ENCODE assay signal across 8 cellular contexts in genomic region chr19:3573162-3573857, GRCh38. TPM values are rescaled to one million over a fixed set of nuclear protein-coding genes. Genes with fewer than 3 reads are reported as not detected.
DNase-seq lines count a peak whose midpoint lies in the region; TF ChIP-seq lines count a peak whose summit lies in the region.

No MANE protein-coding gene starts in this region.

- no peaks in the 10 kb centered on the region for H3K9me2 ChIP-seq in GM23248 (ENCODE audit: insufficient read depth)

- no peaks in the 10 kb centered on the region; the same call in 1 of the 2 replicates for H3K79me2 ChIP-seq in GM23248 (ENCODE audit: insufficient read depth)

- H4K20me1 ChIP-seq in GM23248 (ENCODE audit: insufficient read depth): no peaks in the 10 kb centered on the region

- peak overlapping the region; percentile 90 for H3K9ac ChIP-seq in GM23248

- peak overlapping the region; percentile 63 for H2AFZ ChIP-seq in GM23248

- peak overlapping the region in 1 of 2 donors; percentile 68 for H3K4me3 ChIP-seq in CD4-positive, alpha-beta memory T cell (ENCODE audit: low read length in 2 of 2)
- H3K4me3 ChIP-seq in GM23248: peak overlapping the region; percentile 89
- H3K4me3 ChIP-seq in Peyer's patch: peak overlapping the region; percentile 62 to 93 (median 74)

- TF ChIP-seq CTCF in Peyer's patch (IDR thresholded peaks at IDR 0.05): no peak
- TF ChIP-seq CTCF in neural crest cell (conservative IDR thresholded peaks at IDR 0.05): no peak

- intact Hi-C loops in CD4-positive, alpha-beta memory T cell (cut with micrococcal nuclease): loop anchor here (5.0 to 10.0 kb wide), 3 partner anchors 66 to 491 kb away; partner anchors contain the start of genes FZR1 and ZBTB7A

- peak overlapping the region; percentile 64 for H3K27ac ChIP-seq in CD4-positive, alpha-beta memory T cell (ENCODE audit: low read depth, low read length)
- H3K27ac ChIP-seq in GM23248: peak overlapping the region; percentile 57
- peak overlapping the region; percentile 75 to 91 (median 84) for H3K27ac ChIP-seq in Peyer's patch

- no peak for DNase-seq in CD4-positive, alpha-beta memory T cell
- DNase-seq in GM23248: peak; percentile 66
- no peak for DNase-seq in Peyer's patch
- DNase-seq in epidermal melanocyte (ENCODE audit: insufficient read length, low spot score): peak; percentile 7
- no peak for DNase-seq in neural crest cell (ENCODE audit: low read depth, low spot score)
- DNase-seq in GM19238 (ENCODE audit: insufficient read length, low spot score): no peak
- no peak for DNase-seq in SKM-1 treated with dmso at 0.1 percent for 144 hours (lab: John Stamatoyannopoulos, UW; ENCODE audit: unreplicated experiment)
- no peak for DNase-seq in NCI-H526 treated with DMSO at 0.1 percent for 48 hours (lab: John Stamatoyannopoulos, UW)

- peaks cover 5 to 23% (median 17%) of the 10 kb centered on the region in 4 donors for H3K4me1 Mint-ChIP-seq in CD4-positive, alpha-beta memory T cell
- peaks cover 41% of the 10 kb centered on the region for H3K4me1 Mint-ChIP-seq in neural crest cell

- H3K36me3 Mint-ChIP-seq in CD4-positive, alpha-beta memory T cell: peaks cover 8 to 11% of the 10 kb centered on the region in 2 donors
- peaks cover 10% of the 10 kb centered on the region for H3K36me3 Mint-ChIP-seq in neural crest cell (ENCODE audit: low read depth)

- peak overlapping the region in 3 of 7 donors; percentile 53 to 84 (median 76) for H3K27ac Mint-ChIP-seq in CD4-positive, alpha-beta memory T cell
- H3K27ac Mint-ChIP-seq in neural crest cell (ENCODE audit: unreplicated experiment): no peak overlapping the region

- H3K4me3 Mint-ChIP-seq in CD4-positive, alpha-beta memory T cell: peak overlapping the region; percentile 72 to 83 (median 76)
- peak overlapping the region; percentile 89 for H3K4me3 Mint-ChIP-seq in neural crest cell

- no peaks in the 10 kb centered on the region for H3K36me3 ChIP-seq in CD4-positive, alpha-beta memory T cell (ENCODE audit: insufficient read depth, low read length)
- no peaks in the 10 kb centered on the region for H3K36me3 ChIP-seq in GM23248 (ENCODE audit: low read depth)
- H3K36me3 ChIP-seq in Peyer's patch: peaks cover 0 to 5% (median 0%) of the 10 kb centered on the region in 3 donors

- CTCF ChIA-PET in CD4-positive, alpha-beta memory T cell (lab: Charles Lee; ENCODE audit: partially characterized antibody): interaction anchor here (2.2 kb wide), 1 partner anchor 12 kb away, joined by 10 read pairs; the partner anchor contains the start of gene GIPC3

- H3K4me1 ChIP-seq in CD4-positive, alpha-beta memory T cell (ENCODE audit: insufficient read depth, low read length): peaks cover 15% of the 10 kb centered on the region
- H3K4me1 ChIP-seq in GM23248 (ENCODE audit: insufficient read depth): peaks cover 7% of the 10 kb centered on the region; the same call in 1 of the 2 replicates
- H3K4me1 ChIP-seq in Peyer's patch: peaks cover 0 to 45% (median 8%) of the 10 kb centered on the region in 4 donors

- TF ChIP-seq POLR2A in Peyer's patch (IDR thresholded peaks at IDR 0.05): no peak

- peaks cover 11% of the 10 kb centered on the region for H3F3A ChIP-seq in GM23248 (ENCODE audit: insufficient read depth)

- POLR2A ChIA-PET in CD4-positive, alpha-beta memory T cell (lab: Charles Lee; ENCODE audit: partially characterized antibody): interaction anchor here (1.1 to 5.8 kb wide), 3 partner anchors 16 to 26 kb away, joined by 3 to 54 read pairs (median 6); partner anchors contain the start of gene MFSD12

- H3K4me2 ChIP-seq in GM23248 (ENCODE audit: unreplicated experiment): peak overlapping the region; percentile 89

- in situ Hi-C loops in GM23248 (cut with MboI): no loop called here

- no peaks in the 10 kb centered on the region for H3K9me3 ChIP-seq in CD4-positive, alpha-beta memory T cell (ENCODE audit: control insufficient read depth in 1 of 2, low read length in 2 of 2)
- H3K9me3 ChIP-seq in GM23248 (ENCODE audit: low read depth): no peaks in the 10 kb centered on the region
- H3K9me3 ChIP-seq in Peyer's patch: no peaks in the 10 kb centered on the region

- H3K9me3 Mint-ChIP-seq in CD4-positive, alpha-beta memory T cell: no peaks in the 10 kb centered on the region
- H3K9me3 Mint-ChIP-seq in neural crest cell: no peaks in the 10 kb centered on the region

- no peaks in the 10 kb centered on the region for H3K27me3 ChIP-seq in CD4-positive, alpha-beta memory T cell (ENCODE audit: insufficient read depth, low read length)
- H3K27me3 ChIP-seq in GM23248 (replicated peaks; ENCODE audit: insufficient read depth) (no peaks in the 10 kb centered on the region), Peyer's patch (no peaks in the 10 kb centered on the region)

- no peaks in the 10 kb centered on the region for H3K27me3 Mint-ChIP-seq in CD4-positive, alpha-beta memory T cell
- H3K27me3 Mint-ChIP-seq in neural crest cell (ENCODE audit: low read depth): peaks cover 21% of the 10 kb centered on the region

- 1% methylated on average over 47 to 60 of the region's 60 CpGs for WGBS in GM23248 (ENCODE audit: low coverage in 1 of 2, low lambda C conversion rate in 2 of 2, missing lambda C conversion rate in 2 of 2), 2 experiments

RNA-seq across cellular contexts. Expression of gene HMG20B, which starts 0.6 kb away (rescaled TPM):
- total RNA-seq in CD4-positive, alpha-beta memory T cell: 10 to 100 TPM; 48.1 to 51.6 TPM
- polyA plus RNA-seq in CD4-positive, alpha-beta memory T cell: 10 to 100 TPM; 42.4 to 43.0 TPM
- total RNA-seq in GM23248 (2014; rRNA removed; shearing (Covaris generic)): 105 and 112 TPM in 2 replicates
- 83.9 and 87.7 TPM in 2 replicates for polyA plus RNA-seq in GM23248 (2016; fragmentation: Nextera tagmentation; extraction: Ambion mirVana)
- total RNA-seq in Peyer's patch (100 to 1,000 TPM in 2 of 4 donors, 10 to 100 TPM in 2; 70.4 to 236 (median 117) TPM), neural crest cell (76.2 and 79.6 TPM in 2 replicates)

RNA-seq across cellular contexts. Expression of gene GIPC3, which starts 12.0 kb away (rescaled TPM):
- total RNA-seq in CD4-positive, alpha-beta memory T cell: under 1 TPM; 0.64 to 0.70 TPM
- polyA plus RNA-seq in CD4-positive, alpha-beta memory T cell: under 1 TPM in 1 of 2 donors, not detected in 1; 0.45 TPM
- 0.13 TPM in 1 of 2 replicates, not detected in the other for total RNA-seq in GM23248 (2014; rRNA removed; shearing (Covaris generic))
- 0.06 TPM in 1 of 2 replicates, not detected in the other for polyA plus RNA-seq in GM23248 (2016; fragmentation: Nextera tagmentation; extraction: Ambion mirVana)
- total RNA-seq in Peyer's patch: 1 to 10 TPM in 2 of 4 donors, under 1 TPM in 2; 0.13 to 5.8 (median 0.70) TPM
- total RNA-seq in neural crest cell: 0.19 and 0.25 TPM in 2 replicates

RNA-seq across cellular contexts. Expression of gene MFSD12, which starts 15.9 kb away (rescaled TPM):
- 100 to 1,000 TPM; 128 to 136 TPM for total RNA-seq in CD4-positive, alpha-beta memory T cell
- polyA plus RNA-seq in CD4-positive, alpha-beta memory T cell: 10 to 100 TPM; 45.5 to 54.3 TPM
- 67.9 and 73.9 TPM in 2 replicates for total RNA-seq in GM23248 (2014; rRNA removed; shearing (Covaris generic))
- 23.0 and 23.1 TPM in 2 replicates for polyA plus RNA-seq in GM23248 (2016; fragmentation: Nextera tagmentation; extraction: Ambion mirVana)
- total RNA-seq in Peyer's patch (100 to 1,000 TPM in 2 of 4 donors, 10 to 100 TPM in 2; 76.5 to 146 (median 104) TPM), neural crest cell (72.7 and 79.1 TPM in 2 replicates)

RNA-seq across cellular contexts. Expression of gene TBXA2R, which starts 33.4 kb away (rescaled TPM):
- under 1 TPM; 0.64 to 0.70 TPM for total RNA-seq in CD4-positive, alpha-beta memory T cell
- polyA plus RNA-seq in CD4-positive, alpha-beta memory T cell: 1 to 10 TPM in 1 of 2 donors, under 1 TPM in 1; 0.35 to 1.1 TPM
- 0.76 TPM in 1 of 2 replicates, not detected in the other for total RNA-seq in GM23248 (2014; rRNA removed; shearing (Covaris generic))
- polyA plus RNA-seq in GM23248 (2016; fragmentation: Nextera tagmentation; extraction: Ambion mirVana): 1.9 and 2.6 TPM in 2 replicates
- total RNA-seq in Peyer's patch (1 to 10 TPM in 2 of 4 donors, under 1 TPM in 1, not detected in 1; 0.80 to 5.0 (median 1.6) TPM), neural crest cell (0.23 and 0.52 TPM in 2 replicates)

RNA-seq across cellular contexts. Expression of gene TEKTIP1, which starts 34.3 kb away (rescaled TPM):
- 10 to 100 TPM in 1 of 2 experiments, 1 to 10 TPM in 1; 8.1 to 10.6 TPM for total RNA-seq in CD4-positive, alpha-beta memory T cell
- under 1 TPM in 1 of 2 donors, not detected in 1; 0.55 TPM for polyA plus RNA-seq in CD4-positive, alpha-beta memory T cell
- not detected in 2 replicates for total RNA-seq in GM23248 (2014; rRNA removed; shearing (Covaris generic))
- 0.33 TPM in 1 of 2 replicates, not detected in the other for polyA plus RNA-seq in GM23248 (2016; fragmentation: Nextera tagmentation; extraction: Ambion mirVana)
- 10 to 100 TPM in 1 of 4 donors, 1 to 10 TPM in 2, not detected in 1; 1.8 to 11.1 (median 2.4) TPM for total RNA-seq in Peyer's patch
- 1.1 and 2.0 TPM in 2 replicates for total RNA-seq in neural crest cell

Comparison
In these comparisons a context has a peak if more than half of its experiments do, and no peak if none do; other contexts are left out.
1. DNase-seq: peak in GM23248 (single experiment) and epidermal melanocyte (single experiment); none in CD4-positive, alpha-beta memory T cell (0 of 5), Peyer's patch (0 of 3), neural crest cell (single experiment), GM19238 (single experiment), SKM-1 treated with dmso at 0.1 percent for 144 hours (single experiment) and NCI-H526 treated with DMSO at 0.1 percent for 48 hours (single experiment).
2. Peak in every context shown above with its lines, with median percentiles within 50 percentile points of each other: H3K27ac ChIP-seq.